Comparison of ENCODE assay signal across 13 cellular contexts in the genomic region with DNA sequence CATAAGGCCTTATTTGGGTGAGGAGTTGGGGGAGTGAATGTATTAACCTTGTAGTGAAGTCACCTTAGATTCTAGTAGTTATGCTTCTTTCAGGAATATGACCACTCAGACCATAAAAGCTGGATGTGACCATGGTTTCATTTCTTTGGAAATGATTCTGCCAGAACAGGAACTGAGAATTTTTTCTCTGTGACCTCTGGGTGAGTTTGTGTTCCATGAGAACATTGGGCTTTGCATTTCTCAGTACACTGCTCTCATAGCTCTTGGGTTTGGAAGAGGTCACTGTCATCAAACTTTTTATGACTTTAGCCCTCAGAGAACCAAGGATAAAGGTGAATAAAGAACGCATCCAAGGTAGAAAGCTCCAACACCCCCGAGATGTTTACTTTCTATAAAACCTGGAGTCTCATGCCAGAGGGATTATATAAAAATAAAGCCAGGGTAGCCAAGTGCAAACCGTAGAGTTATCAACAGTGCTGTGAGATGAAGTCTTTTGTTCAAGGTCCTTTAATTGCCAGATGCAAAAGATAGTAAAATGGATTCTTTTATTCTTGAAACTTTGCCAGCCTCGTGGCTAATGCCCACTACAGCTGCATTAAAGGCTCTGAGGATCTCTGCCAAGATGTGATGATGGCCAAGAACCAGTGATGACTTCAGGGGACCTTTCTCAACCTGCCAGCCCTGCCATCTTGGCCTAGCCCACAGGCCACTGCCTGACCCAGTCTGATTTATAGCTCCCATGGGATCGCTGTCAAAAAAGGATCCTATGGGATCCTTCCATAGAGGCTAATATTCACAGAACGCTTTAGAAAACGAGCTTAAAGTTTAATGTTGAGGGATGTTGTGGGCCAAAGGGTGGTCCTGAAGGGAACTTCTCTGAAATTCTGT. TPM values are rescaled to one million over a fixed set of nuclear protein-coding genes. Genes with fewer than 3 reads are reported as not detected.
A peak's percentile ranks its signal among the peaks of the same experiment; 100 is the strongest.
DNase-seq lines count a peak whose midpoint lies in the region; ATAC-seq and TF ChIP-seq lines count a peak whose summit lies in the region.
"Had no signal": no experiment of that assay in that cellular context is flagged by ENCODE, and none has a peak within 500 bp of the region (broad histone marks: within the 10 kb centered on the region; RNA-seq: fewer than 3 reads in every experiment).

No MANE protein-coding gene starts in this region.

- no peak overlapping the region for H3K9ac ChIP-seq in skeletal muscle tissue (ENCODE audit: low read depth in 1 of 3, low read length in 3 of 3)

- H3K27me3 ChIP-seq in heart left ventricle (no peaks in the 10 kb centered on the region), skeletal muscle tissue (ENCODE audit: control insufficient read depth in 3 of 3, insufficient read depth in 3 of 3, low read length in 3 of 3) (no peaks in the 10 kb centered on the region)

- peak in 2 of 4 donors; percentile 24 to 62 for ATAC-seq in heart left ventricle

- TF ChIP-seq CTCF in LNCaP clone FGC (IDR thresholded peaks at IDR 0.05; ENCODE audit: control insufficient read depth, extremely low read depth, insufficient read depth) (no peak), heart left ventricle (IDR thresholded peaks at IDR 0.05) (no peak)

- DNase-seq in LNCaP clone FGC (ENCODE audit: low read depth) (peak; percentile 92), RPMI8226 (peak; percentile 37), heart left ventricle (no peak), NCI-H2029 treated with DMSO at 0.1 percent for 48 hours (lab: John Stamatoyannopoulos, UW) (no peak), Ammon's horn (ENCODE audit: low spot score) (no peak)
- DNase-seq in activated CD8-positive, alpha-beta memory T cell treated with anti-CD3 and anti-CD28 coated beads for 24 hours, result no peak
- DNase-seq: activated B cell treated with CpG ODN at 0.5 μM for 24 hours; activated T-cell treated with anti-CD3 and anti-CD28 coated beads, Interleukin-2, amount 50 U/mL, for 1 hour; effector memory CD4-positive, alpha-beta T cell; NCI-H69 had no signal

- no peaks in the 10 kb centered on the region for H3K36me3 ChIP-seq in heart left ventricle
- H3K36me3 ChIP-seq in skeletal muscle tissue (ENCODE audit: control insufficient read depth in 3 of 3, insufficient read depth in 3 of 3, low read length in 3 of 3), result no peaks in the 10 kb centered on the region
- H3K36me3 ChIP-seq: thoracic aorta had no signal

- H3K9me3 ChIP-seq in heart left ventricle (no peaks in the 10 kb centered on the region), skeletal muscle tissue (ENCODE audit: control insufficient read depth in 3 of 3, low read length in 3 of 3) (no peaks in the 10 kb centered on the region)
- H3K9me3 ChIP-seq: thoracic aorta had no signal

- intact Hi-C loops in heart left ventricle (cut with DNase I), result no loop called here

- WGBS in heart left ventricle, 4 donors, result 39 to 74% (median 67%) methylated on average over 7 of the region's 7 CpGs

- no peak overlapping the region for H3K4me3 ChIP-seq in LNCaP clone FGC (ENCODE audit: low read depth, low read length)
- H3K4me3 ChIP-seq in heart left ventricle, result no peak overlapping the region
- H3K4me3 ChIP-seq in skeletal muscle tissue (ENCODE audit: low read length in 3 of 3), result no peak overlapping the region
- H3K4me3 ChIP-seq: thoracic aorta had no signal

- TF ChIP-seq POLR2A in heart left ventricle (IDR thresholded peaks at IDR 0.05), result no peak

- H3K4me1 ChIP-seq in heart left ventricle (peaks cover 0 to 27% (median 6%) of the 10 kb centered on the region in 12 donors), skeletal muscle tissue (ENCODE audit: control insufficient read depth in 3 of 3, insufficient read depth in 3 of 3, low read length in 3 of 3) (peaks cover 4 to 10% (median 5%) of the 10 kb centered on the region in 3 donors)

- H3K27ac ChIP-seq in heart left ventricle (peak overlapping the region in 11 of 12 donors; percentile 12 to 70 (median 41)), skeletal muscle tissue (ENCODE audit: low read depth, low read length) (peak overlapping the region; percentile 60)
- H3K27ac ChIP-seq: HL-60, thoracic aorta had no signal

RNA-seq across cellular contexts. Expression of a gene that starts 27.7 kb away (rescaled TPM):
- total RNA-seq in heart left ventricle (100 to 1,000 TPM in 7 of 9 donors, 10 to 100 TPM in 2; 66.0 to 218 (median 128) TPM), skeletal muscle tissue (57.9 TPM)
- 100 to 1,000 TPM in 1 of 2 donors, 10 to 100 TPM in 1; 72.3 to 131 TPM for polyA plus RNA-seq in heart left ventricle

RNA-seq across cellular contexts. Expression of a gene that starts 50.0 kb away (rescaled TPM):
- total RNA-seq in heart left ventricle, result 10 to 100 TPM; 13.2 to 30.7 (median 20.8) TPM
- 10 to 100 TPM; 12.6 to 28.7 TPM for polyA plus RNA-seq in heart left ventricle
- 24.5 TPM for total RNA-seq in skeletal muscle tissue

Comparison
In these comparisons a context has a peak if more than half of its experiments do, and no peak if none do; other contexts are left out.
1. DNase-seq: peak in LNCaP clone FGC (single experiment) and RPMI8226 (single experiment); none in heart left ventricle (0 of 5), NCI-H2029 treated with DMSO at 0.1 percent for 48 hours (single experiment), Ammon's horn (single experiment) and activated CD8-positive, alpha-beta memory T cell treated with anti-CD3 and anti-CD28 coated beads for 24 hours (single experiment).